Comparison of ENCODE assay signal across 19 cellular contexts in the genomic region with DNA sequence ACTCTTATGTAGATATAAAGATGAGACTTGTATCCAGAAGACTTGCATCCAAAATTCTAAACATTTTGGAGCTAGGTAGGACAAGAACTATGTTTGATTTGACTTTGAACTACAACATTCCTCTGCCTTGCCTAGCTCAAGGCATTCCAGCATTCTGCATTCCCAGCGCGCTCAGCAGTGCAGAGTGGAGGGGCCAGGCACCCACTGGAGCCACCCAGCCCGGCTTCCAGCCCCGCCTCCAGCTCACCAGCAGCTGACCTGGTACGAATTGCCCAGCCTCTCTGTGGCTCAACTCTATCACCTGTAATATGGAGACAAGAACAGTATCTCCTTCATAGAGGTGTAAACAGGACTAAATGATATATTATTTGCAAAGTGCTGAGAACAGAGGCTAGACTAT. TPM values are rescaled to one million over a fixed set of nuclear protein-coding genes. Genes with fewer than 3 reads are reported as not detected.
A peak's percentile ranks its signal among the peaks of the same experiment; 100 is the strongest.
DNase-seq lines count a peak whose midpoint lies in the region; ATAC-seq and TF ChIP-seq lines count a peak whose summit lies in the region.
"Had no signal": no experiment of that assay in that cellular context is flagged by ENCODE, and none has a peak within 500 bp of the region (broad histone marks: within the 10 kb centered on the region; RNA-seq: fewer than 3 reads in every experiment).

No MANE protein-coding gene starts in this region.

- WGBS in endodermal cell (ENCODE audit: insufficient coverage in 1 of 2, insufficient read length in 1 of 2), 2 experiments = 33 to 38% methylated on average over 3 to 5 of the region's 5 CpGs
- 44 to 61% (median 56%) methylated on average over 5 of the region's 5 CpGs for WGBS in stomach, 5 donors

- H3K27ac Mint-ChIP-seq in endodermal cell (peak overlapping the region; percentile 49), endothelial cell (ENCODE audit: unreplicated experiment) (no peak overlapping the region)
- H3K27ac Mint-ChIP-seq: activated naive CD8-positive, alpha-beta T cell treated with anti-CD3 and anti-CD28 coated beads, Interleukin-2, amount 50 U/mL, for 24 hours; activated T-cell treated with anti-CD3 and anti-CD28 coated beads, Interleukin-2, amount 50 U/mL, for 24 hours; T-helper 1 cell treated with Interleukin-12 subunit alpha and Interleukin-12 subunit beta and Interleukin-4 antibody, amounts not matched to agents 30 μg/mL and 1 μg/mL, for 36 hours had no signal

- H3K4me1 ChIP-seq in Karpas-422 (ENCODE audit: low read length) (peaks cover 45% of the 10 kb centered on the region), endodermal cell (ENCODE audit: control insufficient read depth, insufficient read depth, low read length) (no peaks in the 10 kb centered on the region), stomach (peaks cover 0 to 15% (median 7%) of the 10 kb centered on the region in 4 donors)
- H3K4me1 ChIP-seq: vagina had no signal

- peak overlapping the region; percentile 78 for H3K4me2 ChIP-seq in Karpas-422 (ENCODE audit: low read depth, low read length, poor library complexity, severe bottlenecking)
- H3K4me2 ChIP-seq: KMS-11 had no signal

- H3K36me3 ChIP-seq in Karpas-422 (ENCODE audit: insufficient read depth, low read length) (no peaks in the 10 kb centered on the region), endodermal cell (ENCODE audit: control insufficient read depth, insufficient read depth, low read length) (no peaks in the 10 kb centered on the region), stomach (no peaks in the 10 kb centered on the region)
- H3K36me3 ChIP-seq: esophagus muscularis mucosa, vagina had no signal

- no peaks in the 10 kb centered on the region; the same call in 1 of the 2 replicates for H3K79me2 ChIP-seq in Karpas-422 (ENCODE audit: low read length)

- H4K20me1 ChIP-seq in Karpas-422 (ENCODE audit: insufficient read depth, low read depth, low read length) = no peaks in the 10 kb centered on the region

- H3K27me3 ChIP-seq in Karpas-422 (ENCODE audit: low read length) (no peaks in the 10 kb centered on the region), endodermal cell (ENCODE audit: control insufficient read depth, insufficient read depth, low read length, poor library complexity, severe bottlenecking) (no peaks in the 10 kb centered on the region), stomach (no peaks in the 10 kb centered on the region)
- H3K27me3 ChIP-seq: esophagus muscularis mucosa, vagina had no signal

- H3K27me3 Mint-ChIP-seq in endodermal cell (ENCODE audit: insufficient read depth) (no peaks in the 10 kb centered on the region), endothelial cell (ENCODE audit: unreplicated experiment) (peaks cover 3% of the 10 kb centered on the region)
- H3K27me3 Mint-ChIP-seq: activated naive CD8-positive, alpha-beta T cell treated with anti-CD3 and anti-CD28 coated beads, Interleukin-2, amount 50 U/mL, for 24 hours; activated T-cell treated with anti-CD3 and anti-CD28 coated beads, Interleukin-2, amount 50 U/mL, for 24 hours had no signal

- no peak for TF ChIP-seq EP300 in stomach (IDR thresholded peaks at IDR 0.05)

- ATAC-seq in GM21390 (IDR thresholded peaks at IDR 0.05; ENCODE audit: unreplicated experiment) = no peak
- ATAC-seq in HG03175 (IDR thresholded peaks at IDR 0.05; ENCODE audit: unreplicated experiment) = no peak
- ATAC-seq: activated naive CD8-positive, alpha-beta T cell treated with anti-CD3 and anti-CD28 coated beads, Interleukin-2, amount 50 U/mL, for 24 hours; psoas muscle had no signal

- DNase-seq in Karpas-422 (no peak), endodermal cell (peak; percentile 92), left kidney (ENCODE audit: low read depth, low spot score) (peak; percentile 83), stomach (peak; percentile 27), endothelial cell (ENCODE audit: low spot score) (no peak)
- DNase-seq: activated naive CD8-positive, alpha-beta T cell treated with anti-CD3 and anti-CD28 coated beads, Interleukin-2, amount 50 U/mL, for 24 hours; activated T-cell treated with anti-CD3 and anti-CD28 coated beads, Interleukin-2, amount 50 U/mL, for 24 hours; DND-41; NCI-H1694 treated with DMSO at 0.1 percent for 48 hours; NCI-H524; psoas muscle had no signal

- peak overlapping the region; percentile 64; the same call in 1 of the 2 replicates for H3K4me3 ChIP-seq in Karpas-422 (ENCODE audit: low read length)
- H3K4me3 ChIP-seq in endodermal cell (ENCODE audit: low read length) = no peak overlapping the region
- no peak overlapping the region for H3K4me3 ChIP-seq in stomach
- H3K4me3 ChIP-seq: coronary artery, esophagus muscularis mucosa, psoas muscle, vagina had no signal

- H3K4me1 Mint-ChIP-seq in endodermal cell (peaks cover 20% of the 10 kb centered on the region), endothelial cell (ENCODE audit: unreplicated experiment) (peaks cover 3% of the 10 kb centered on the region)

- H2AFZ ChIP-seq in Karpas-422 (ENCODE audit: low read length) = no peak overlapping the region

- TF ChIP-seq CTCF in endodermal cell (conservative IDR thresholded peaks at IDR 0.05) (no peak), stomach (IDR thresholded peaks at IDR 0.05) (no peak), endothelial cell (IDR thresholded peaks at IDR 0.05; ENCODE audit: unreplicated experiment) (no peak)

- H3K9me3 ChIP-seq in Karpas-422 (ENCODE audit: low read length) (no peaks in the 10 kb centered on the region), endodermal cell (ENCODE audit: control insufficient read depth, low read length) (no peaks in the 10 kb centered on the region), stomach (no peaks in the 10 kb centered on the region)
- H3K9me3 ChIP-seq: esophagus muscularis mucosa, psoas muscle, vagina had no signal

- H3K9ac ChIP-seq in Karpas-422 (ENCODE audit: low read length) (peak overlapping the region; percentile 44), endodermal cell (ENCODE audit: extremely low read depth, low read length, poor library complexity, severe bottlenecking) (no peak overlapping the region)
- H3K9ac ChIP-seq: KMS-11 had no signal

- intact Hi-C loops in stomach (cut with DNase I; ENCODE audit: low total_unique reads) = no loop called here

- H3K27ac ChIP-seq in Karpas-422 (ENCODE audit: low read length) (peak overlapping the region; percentile 100), endodermal cell (ENCODE audit: low read depth, low read length) (no peak overlapping the region), stomach (no peak overlapping the region)
- H3K27ac ChIP-seq: C4-2B, coronary artery, esophagus muscularis mucosa, KMS-11, psoas muscle, vagina had no signal

- TF ChIP-seq POLR2A in stomach (IDR thresholded peaks at IDR 0.05) = no peak

- H3K36me3 Mint-ChIP-seq in endodermal cell (ENCODE audit: low read depth) = peaks cover 15% of the 10 kb centered on the region
- H3K36me3 Mint-ChIP-seq in endothelial cell (ENCODE audit: low read depth, unreplicated experiment) = no peaks in the 10 kb centered on the region

- no peak overlapping the region for H3K4me3 Mint-ChIP-seq in endodermal cell
- no peak overlapping the region for H3K4me3 Mint-ChIP-seq in endothelial cell (ENCODE audit: unreplicated experiment)
- H3K4me3 Mint-ChIP-seq: activated naive CD8-positive, alpha-beta T cell treated with anti-CD3 and anti-CD28 coated beads, Interleukin-2, amount 50 U/mL, for 24 hours; activated T-cell treated with anti-CD3 and anti-CD28 coated beads, Interleukin-2, amount 50 U/mL, for 24 hours; T-helper 1 cell treated with Interleukin-12 subunit alpha and Interleukin-12 subunit beta and Interleukin-4 antibody, amounts not matched to agents 30 μg/mL and 1 μg/mL, for 36 hours had no signal

- no peaks in the 10 kb centered on the region for H3K9me2 ChIP-seq in Karpas-422 (replicated peaks; ENCODE audit: insufficient read depth, low read length)

- H3K9me3 Mint-ChIP-seq in endodermal cell (peaks cover 7% of the 10 kb centered on the region), endothelial cell (ENCODE audit: unreplicated experiment) (no peaks in the 10 kb centered on the region)
- H3K9me3 Mint-ChIP-seq: activated naive CD8-positive, alpha-beta T cell treated with anti-CD3 and anti-CD28 coated beads, Interleukin-2, amount 50 U/mL, for 24 hours; activated T-cell treated with anti-CD3 and anti-CD28 coated beads, Interleukin-2, amount 50 U/mL, for 24 hours; T-helper 1 cell treated with Interleukin-12 subunit alpha and Interleukin-12 subunit beta and Interleukin-4 antibody, amounts not matched to agents 30 μg/mL and 1 μg/mL, for 36 hours had no signal

RNA-seq across cellular contexts. Expression of a gene that starts 28.8 kb away (rescaled TPM):
- total RNA-seq in Karpas-422 (2014; rRNA removed; shearing (Covaris generic); ENCODE audit: low replicate concordance) = 7.1 and 9.8 TPM in 2 replicates
- total RNA-seq in endodermal cell (10 to 100 TPM; 15.9 to 16.4 TPM), stomach (100 to 1,000 TPM in 1 of 5 donors, 10 to 100 TPM in 2, 1 to 10 TPM in 2; 5.3 to 148 (median 27.7) TPM), endothelial cell (ENCODE audit: unreplicated experiment) (15.8 TPM)
- 9.9 TPM for polyA plus RNA-seq in endodermal cell (2013, experiment 1 of 2)
- 9.7 TPM for polyA plus RNA-seq in endodermal cell (2013, experiment 2 of 2)
- polyA plus RNA-seq in stomach = 1 to 10 TPM; 1.7 to 2.0 (median 1.8) TPM

Comparison
In these comparisons a context has a peak if more than half of its experiments do, and no peak if none do; other contexts are left out.
1. DNase-seq: peak in endodermal cell (single experiment), left kidney (single experiment) and stomach (single experiment); none in Karpas-422 (single experiment) and endothelial cell (single experiment).